In genomic region chr15:49492151-49492550, GRCh38 we compare ENCODE assay signal across 30 cellular contexts.
"Had no signal": no experiment of that assay in that cellular context is flagged by ENCODE, and none has a peak within 500 bp of the region (broad histone marks: within the 10 kb centered on the region; RNA-seq: fewer than 3 reads in every experiment).

No MANE protein-coding gene starts in this region.

- H3K9me3 ChIP-seq: esophagus muscularis mucosa, gastrocnemius medialis, heart left ventricle had no signal

- H3K4me3 ChIP-seq: coronary artery, dorsolateral prefrontal cortex, esophagus muscularis mucosa, gastrocnemius medialis, heart left ventricle had no signal

- ATAC-seq: activated CD4-positive, CD25-positive, alpha-beta regulatory T cell treated with anti-CD3 and anti-CD28 coated beads, Interleukin-2, amount 50 U/mL, for 24 hours; activated CD8-positive, alpha-beta T cell treated with anti-CD3 and anti-CD28 coated beads for 36 hours; activated naive CD8-positive, alpha-beta T cell treated with anti-CD3 and anti-CD28 coated beads, Interleukin-2, amount 50 U/mL, for 24 hours; activated T-cell treated with anti-CD3 and anti-CD28 coated beads, Interleukin-2, amount 50 U/mL, for 4 hours; activated T-helper 17 cell treated with anti-CD3 and anti-CD28 coated beads, Interleukin-2, amount 50 U/mL, for 72 hours; effector memory CD8-positive, alpha-beta T cell; heart left ventricle; T-helper 17 cell had no signal

- DNase-seq: activated B cell treated with CpG ODN at 0.5 μM for 24 hours; activated CD4-positive, alpha-beta T cell treated with anti-CD3 and anti-CD28 coated beads for 48 hours; activated CD4-positive, alpha-beta T cell treated with anti-CD3 and anti-CD28 coated beads, Interleukin-2, amount 50 U/mL, for 1 hour; activated CD4-positive, alpha-beta T cell treated with anti-CD3 and anti-CD28 coated beads, Interleukin-2, amount 50 U/mL, for 48 hours; activated CD8-positive, alpha-beta memory T cell treated with anti-CD3 and anti-CD28 coated beads for 24 hours; activated CD8-positive, alpha-beta T cell treated with anti-CD3 and anti-CD28 coated beads for 36 hours; activated effector memory CD4-positive, alpha-beta T cell treated with Interleukin-2 at 50 U/mL for 16 hours; activated gamma-delta T cell treated with Interleukin-2 at 50 U/mL for 16 hours; activated naive CD4-positive, alpha-beta T cell treated with Interleukin-2 at 50 U/mL for 16 hours; activated naive CD8-positive, alpha-beta T cell treated with anti-CD3 and anti-CD28 coated beads for 36 hours; activated naive CD8-positive, alpha-beta T cell treated with anti-CD3 and anti-CD28 coated beads, Interleukin-2, amount 50 U/mL, for 24 hours; activated T-cell treated with anti-CD3 and anti-CD28 coated beads, Interleukin-2, amount 50 U/mL, for 4 hours; amniotic stem cell; anterior cingulate cortex; brain microvascular endothelial cell; dorsolateral prefrontal cortex; effector memory CD8-positive, alpha-beta T cell; erythroblast; gastrocnemius medialis; glutamatergic neuron; heart left ventricle; T-helper 1 cell; T-helper 17 cell; T1000; WERI-Rb-1 had no signal

- H3K36me3 ChIP-seq: brain microvascular endothelial cell, esophagus muscularis mucosa, gastrocnemius medialis, heart left ventricle, WERI-Rb-1 had no signal

- H3K27ac ChIP-seq: brain microvascular endothelial cell, coronary artery, dorsolateral prefrontal cortex, esophagus muscularis mucosa, foreskin keratinocyte, gastrocnemius medialis, heart left ventricle, WERI-Rb-1 had no signal

- H3K4me1 ChIP-seq: gastrocnemius medialis, heart left ventricle had no signal

- H3K27me3 ChIP-seq: brain microvascular endothelial cell, dorsolateral prefrontal cortex, esophagus muscularis mucosa, foreskin keratinocyte, gastrocnemius medialis, heart left ventricle had no signal
